In the genomic region with DNA sequence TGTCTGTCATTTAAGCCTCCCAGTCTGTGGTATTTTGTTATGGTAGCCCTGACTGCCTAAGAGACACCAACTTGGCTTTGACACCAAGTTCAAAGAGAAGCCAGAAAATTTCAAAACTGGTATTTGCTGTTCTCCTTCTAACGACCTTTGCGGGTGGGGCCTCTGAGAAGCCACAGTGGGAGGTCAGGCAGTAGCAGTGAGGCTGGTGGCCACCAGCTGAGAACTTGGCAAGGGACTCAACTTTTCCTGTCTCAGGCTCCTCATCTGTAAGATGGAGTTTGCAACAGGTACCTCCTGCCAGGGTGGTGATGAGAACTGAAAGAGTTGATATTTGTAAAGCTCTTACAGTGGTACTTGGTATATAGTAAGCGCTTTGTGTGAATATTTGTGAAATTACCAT, we compare ENCODE assay signal across 28 cellular contexts.
"Had no signal": no experiment of that assay in that cellular context is flagged by ENCODE, and none has a peak within 500 bp of the region (broad histone marks: within the 10 kb centered on the region; RNA-seq: fewer than 3 reads in every experiment).

No MANE protein-coding gene starts in this region.

- H3K36me3 ChIP-seq: left ventricle myocardium inferior, neural progenitor cell, neutrophil, right lobe of liver, stomach, thyroid gland, transverse colon, upper lobe of right lung had no signal

- H3K27ac ChIP-seq: left ventricle myocardium inferior, neural progenitor cell, neutrophil, parathyroid adenoma, psoas muscle, right lobe of liver, stomach, testis, thyroid gland, transverse colon, upper lobe of right lung had no signal

- H3K9me3 ChIP-seq: left ventricle myocardium inferior, neutrophil, psoas muscle, right lobe of liver, stomach, testis, thyroid gland, transverse colon, upper lobe of right lung had no signal

- DNase-seq: hypothalamus; immature natural killer cell; kidney; left colon; left ventricle myocardium inferior; mesendoderm; naive B cell; natural killer cell; nephron progenitor cell; occipital lobe; psoas muscle; right lobe of liver; stimulated activated CD4-positive, alpha-beta T cell treated with anti-CD3 and anti-CD28 coated beads, Interleukin-12 subunit alpha, Interleukin-12 subunit beta, amount 100 ng/mL, for 4 hours; stimulated activated CD4-positive, alpha-beta T cell treated with anti-CD3 and anti-CD28 coated beads, Interleukin-15, amount 100 ng/mL, for 24 hours; stimulated activated CD4-positive, alpha-beta T cell treated with anti-CD3 and anti-CD28 coated beads, Interleukin-2, amount 100 ng/mL, for 24 hours; stimulated activated CD4-positive, alpha-beta T cell treated with anti-CD3 and anti-CD28 coated beads, Interleukin-4, amount 100 ng/mL, for 1 hour; stimulated activated naive B cell treated with anti-CD40 and anti-IgM and Interleukin-4, amounts not matched to agents 10 μg/mL and 1 μg/mL and 100 μg/mL, for 72 hours; stimulated activated naive CD8-positive, alpha-beta T cell treated with anti-CD3 and anti-CD28 coated beads, Interleukin-15, Interleukin-2, amounts not matched to agents 100 U/mL and 50 U/mL, for 24 hours; stomach; testis; thyroid gland; transverse colon; upper lobe of right lung had no signal

- H3K27me3 ChIP-seq: right lobe of liver, testis, thyroid gland, upper lobe of right lung had no signal

- H3K4me1 ChIP-seq: left ventricle myocardium inferior, parathyroid adenoma, psoas muscle, right lobe of liver, testis, thyroid gland, transverse colon, upper lobe of right lung had no signal

- H3K4me3 ChIP-seq: left ventricle myocardium inferior, lung, neural progenitor cell, psoas muscle, right lobe of liver, smooth muscle cell, stomach, testis, thyroid gland, transverse colon, upper lobe of right lung had no signal
